13 cellular contexts compared by ENCODE assay signal in genomic region chr10:86254081-86254480, GRCh38.
"Had no signal": no experiment of that assay in that cellular context is flagged by ENCODE, and none has a peak within 500 bp of the region (broad histone marks: within the 10 kb centered on the region; RNA-seq: fewer than 3 reads in every experiment).

No MANE protein-coding gene starts in this region.

- H3K9me3 Mint-ChIP-seq: activated naive CD4-positive, alpha-beta T cell treated with anti-CD3 and anti-CD28 coated beads, Interleukin-2, amount 50 U/mL, for 24 hours; activated T-helper 2 cell treated with anti-CD3 and anti-CD28 coated beads, Interferon-gamma antibody, Interleukin-2, Interleukin-4, amounts not matched to agents 10 μg/mL and 5 μg/mL and 100 μg/mL, durations not matched to agents 14 hours and 24 hours and 36 hours had no signal

- H3K4me3 ChIP-seq: esophagus muscularis mucosa, lower lobe of right lung, right atrium auricular region, thyroid gland had no signal

- FAIRE-seq: endometrium, small intestine had no signal

- H3K36me3 Mint-ChIP-seq: activated naive CD4-positive, alpha-beta T cell treated with anti-CD3 and anti-CD28 coated beads, Interleukin-2, amount 50 U/mL, for 24 hours; mesothelial cell of epicardium; T-cell had no signal

- H3K4me1 Mint-ChIP-seq: activated CD4-positive, alpha-beta T cell treated with anti-CD3 and anti-CD28 coated beads, Interleukin-2, amount 10 ng/mL, durations not matched to agents 24 days and 14 days; activated naive CD4-positive, alpha-beta T cell treated with anti-CD3 and anti-CD28 coated beads, Interleukin-2, amount 50 U/mL, for 24 hours; mesothelial cell of epicardium; T-cell had no signal

- H3K9me3 ChIP-seq: esophagus muscularis mucosa, lower lobe of right lung, right atrium auricular region, thyroid gland had no signal

- H3K4me1 ChIP-seq: esophagus muscularis mucosa, lower lobe of right lung, right atrium auricular region had no signal

- H3K27ac ChIP-seq: esophagus muscularis mucosa, lower lobe of right lung, right atrium auricular region, thyroid gland, VCaP had no signal

- H3K4me3 Mint-ChIP-seq: activated CD4-positive, alpha-beta T cell treated with anti-CD3 and anti-CD28 coated beads, Interleukin-2, amount 10 ng/mL, durations not matched to agents 24 days and 14 days; activated naive CD4-positive, alpha-beta T cell treated with anti-CD3 and anti-CD28 coated beads, Interleukin-2, amount 50 U/mL, for 24 hours; mesothelial cell of epicardium; T-cell had no signal

- DNase-seq: activated CD4-positive, alpha-beta T cell treated with anti-CD3 and anti-CD28 coated beads, Interleukin-2, amount 10 ng/mL, durations not matched to agents 24 days and 14 days; cerebellar nuclear complex; lower lobe of right lung; T-cell; thyroid gland had no signal

- H3K36me3 ChIP-seq: esophagus muscularis mucosa, lower lobe of right lung, right atrium auricular region, thyroid gland had no signal

- H3K27ac Mint-ChIP-seq: activated CD4-positive, alpha-beta T cell treated with anti-CD3 and anti-CD28 coated beads, Interleukin-2, amount 10 ng/mL, durations not matched to agents 24 days and 14 days; activated naive CD4-positive, alpha-beta T cell treated with anti-CD3 and anti-CD28 coated beads, Interleukin-2, amount 50 U/mL, for 24 hours; activated T-helper 2 cell treated with anti-CD3 and anti-CD28 coated beads, Interferon-gamma antibody, Interleukin-2, Interleukin-4, amounts not matched to agents 10 μg/mL and 5 μg/mL and 100 μg/mL, durations not matched to agents 14 hours and 24 hours and 36 hours; mesothelial cell of epicardium; T-cell had no signal

- H3K27me3 Mint-ChIP-seq: activated CD4-positive, alpha-beta T cell treated with anti-CD3 and anti-CD28 coated beads, Interleukin-2, amount 10 ng/mL, durations not matched to agents 24 days and 14 days had no signal

- H3K27me3 ChIP-seq: right atrium auricular region, thyroid gland had no signal
